22 cellular contexts compared by ENCODE assay signal in genomic region chr12:42126963-42127362, GRCh38.
"Had no signal": no experiment of that assay in that cellular context is flagged by ENCODE, and none has a peak within 500 bp of the region (broad histone marks: within the 10 kb centered on the region; RNA-seq: fewer than 3 reads in every experiment).

No MANE protein-coding gene starts in this region.

- H3K27me3 Mint-ChIP-seq: activated CD4-positive, alpha-beta T cell treated with anti-CD3 and anti-CD28 coated beads, Interleukin-2, amount 10 ng/mL, durations not matched to agents 7 days and 5 days had no signal

- H3K4me3 ChIP-seq: cardiac muscle cell, K562, SJSA1 had no signal

- H3K27me3 ChIP-seq: brain microvascular endothelial cell, cardiac muscle cell, SJSA1 had no signal

- FAIRE-seq: K562, RCC 7860 had no signal

- H3K36me3 Mint-ChIP-seq: activated naive CD4-positive, alpha-beta T cell treated with anti-CD3 and anti-CD28 coated beads, Interleukin-2, amount 50 U/mL, for 72 hours; WTC11 had no signal

- ATAC-seq: activated naive CD4-positive, alpha-beta T cell treated with anti-CD3 and anti-CD28 coated beads, Interleukin-2, amount 50 U/mL, for 72 hours; K562; PC-3; WTC11 had no signal

- DNase-seq: activated CD4-positive, alpha-beta T cell treated with anti-CD3 and anti-CD28 coated beads for 1 hour; activated CD4-positive, alpha-beta T cell treated with anti-CD3 and anti-CD28 coated beads, Interleukin-2, amount 10 ng/mL, durations not matched to agents 7 days and 5 days; activated CD8-positive, alpha-beta memory T cell treated with anti-CD3 and anti-CD28 coated beads for 24 hours; activated T-cell treated with anti-CD3 and anti-CD28 coated beads, Interleukin-2, amount 50 U/mL, for 48 hours; brain microvascular endothelial cell; Kasumi-1; NCI-H1105 treated with DMSO at 0.1 percent for 48 hours; NCI-H1436 treated with DMSO at 0.1 percent for 48 hours; NCI-H187; NCI-H2081; NCI-H446; NCI-H524; PC-3; SHP77; T-helper 9 cell had no signal

- H3K9me3 Mint-ChIP-seq: activated CD4-positive, alpha-beta T cell treated with anti-CD3 and anti-CD28 coated beads, Interleukin-2, amount 10 ng/mL, durations not matched to agents 7 days and 5 days; activated naive CD4-positive, alpha-beta T cell treated with anti-CD3 and anti-CD28 coated beads, Interleukin-2, amount 50 U/mL, for 72 hours; T-helper 1 cell treated with Interleukin-12 subunit alpha and Interleukin-12 subunit beta and Interleukin-4 antibody, amounts not matched to agents 30 μg/mL and 1 μg/mL, for 36 hours; WTC11 had no signal

- H3K36me3 ChIP-seq: brain microvascular endothelial cell, cardiac muscle cell, SJSA1 had no signal

- H3K4me3 Mint-ChIP-seq: activated CD4-positive, alpha-beta T cell treated with anti-CD3 and anti-CD28 coated beads, Interleukin-2, amount 10 ng/mL, durations not matched to agents 7 days and 5 days; T-helper 1 cell treated with Interleukin-12 subunit alpha and Interleukin-12 subunit beta and Interleukin-4 antibody, amounts not matched to agents 30 μg/mL and 1 μg/mL, for 36 hours; WTC11 had no signal

- H3K27ac Mint-ChIP-seq: activated CD4-positive, alpha-beta T cell treated with anti-CD3 and anti-CD28 coated beads, Interleukin-2, amount 10 ng/mL, durations not matched to agents 7 days and 5 days; T-helper 1 cell treated with Interleukin-12 subunit alpha and Interleukin-12 subunit beta and Interleukin-4 antibody, amounts not matched to agents 30 μg/mL and 1 μg/mL, for 36 hours; WTC11 had no signal

- H3K9me3 ChIP-seq: SJSA1 had no signal

- H3K27ac ChIP-seq: brain microvascular endothelial cell, cardiac muscle cell, SJSA1 had no signal
